27 cellular contexts compared by ENCODE assay signal in the genomic region with DNA sequence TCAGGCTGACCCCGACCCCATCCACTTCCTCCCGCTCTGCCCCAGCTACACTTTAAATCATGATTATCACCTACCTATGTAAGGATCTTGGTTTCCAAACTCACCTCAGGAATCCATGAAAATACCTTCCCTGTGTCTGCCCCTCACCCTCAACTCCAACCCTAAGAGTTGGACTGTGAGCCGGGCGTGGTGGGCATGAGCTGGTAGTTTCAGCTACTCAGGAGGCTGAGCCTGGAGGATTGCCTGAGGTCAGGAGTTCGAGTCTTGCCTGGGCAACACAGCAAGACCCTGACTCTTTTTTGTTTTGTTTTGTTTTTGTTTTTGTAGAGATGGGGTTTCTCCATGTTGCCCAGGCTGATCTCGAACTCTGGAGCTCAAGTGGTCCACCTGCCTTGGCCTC. TPM values are rescaled to one million over a fixed set of nuclear protein-coding genes. Genes with fewer than 3 reads are reported as not detected.
DNase-seq lines count a peak whose midpoint lies in the region; ATAC-seq, FAIRE-seq and TF ChIP-seq lines count a peak whose summit lies in the region.
"Had no signal": no experiment of that assay in that cellular context is flagged by ENCODE, and none has a peak within 500 bp of the region (broad histone marks: within the 10 kb centered on the region; RNA-seq: fewer than 3 reads in every experiment).

No MANE protein-coding gene starts in this region.

- peaks cover 0 to 11% (median 0%) of the 10 kb centered on the region in 11 experiments; a peak in 1 of 22 replicates for H3K27me3 ChIP-seq in BLaER1 treated with 17β-estradiol and CSF1 and Interleukin-3, amounts not matched to agents 10 nM and 100 nM
- H3K27me3 ChIP-seq in K562 (ENCODE audit: control insufficient read depth in 2 of 2, insufficient read depth in 2 of 2, low read length in 2 of 2) = peaks cover 49 to 67% of the 10 kb centered on the region in 2 experiments
- H3K27me3 ChIP-seq: BE2C had no signal

- no peak overlapping the region for H3K27ac ChIP-seq in BLaER1 treated with 17β-estradiol and CSF1 and Interleukin-3, amounts not matched to agents 10 nM and 100 nM
- no peak overlapping the region for H3K27ac ChIP-seq in K562 (ENCODE audit: extremely low read depth, low read depth, low read length)

- H2AFZ ChIP-seq in K562 (ENCODE audit: low read depth, low read length) = no peak overlapping the region

- 3% methylated on average over 6 of the region's 6 CpGs for WGBS in K562 (ENCODE audit: insufficient coverage, low coverage, missing lambda C conversion rate)

- no peak for DNase-seq in K562 (ENCODE audit: extremely low read depth in 1 of 4, low spot score in 3 of 4)
- peak; percentile 59 for DNase-seq in osteocyte (ENCODE audit: extremely low spot score, unreplicated experiment)
- DNase-seq in activated T-cell treated with anti-CD3 and anti-CD28 coated beads, Interleukin-2, amount 50 U/mL, for 4 hours = no peak
- no peak for DNase-seq in mesothelial cell of epicardium (ENCODE audit: low spot score in 2 of 2, unreplicated experiment in 2 of 2)
- DNase-seq in SKM-1 treated with dmso at 0.1 percent for 144 hours (lab: John Stamatoyannopoulos, UW; ENCODE audit: unreplicated experiment) = no peak
- DNase-seq: 8988T; ACHN; BE2C; C1 segment of cervical spinal cord; CD4-positive, alpha-beta memory T cell; CD4-positive, CD25-positive, alpha-beta regulatory T cell; CD8-positive, alpha-beta memory T cell; COR-L47; DMS 273 treated with DMSO at 0.1 percent for 48 hours; DMS153; DMS53; DMS79; DND-41; EL; GDM1 had no signal

- no peak overlapping the region for H3K9ac ChIP-seq in BLaER1 treated with 17β-estradiol and CSF1 and Interleukin-3, amounts not matched to agents 10 nM and 100 nM
- H3K9ac ChIP-seq in K562 (ENCODE audit: insufficient read depth in 1 of 2, low read depth in 2 of 2, low read length in 2 of 2) = no peak overlapping the region

- in situ Hi-C loops in K562 (cut with MboI) = no loop called here

- H3K4me3 Mint-ChIP-seq in osteocyte (ENCODE audit: unreplicated experiment) = no peak overlapping the region
- H3K4me3 Mint-ChIP-seq in activated T-cell treated with anti-CD3 and anti-CD28 coated beads, Interleukin-2, amount 50 U/mL, for 4 hours = no peak overlapping the region
- H3K4me3 Mint-ChIP-seq in mesothelial cell of epicardium = no peak overlapping the region
- H3K4me3 Mint-ChIP-seq: CD14-positive monocyte; CD4-positive, alpha-beta memory T cell; CD4-positive, CD25-positive, alpha-beta regulatory T cell; CD8-positive, alpha-beta memory T cell had no signal

- no peak overlapping the region for H3K27ac Mint-ChIP-seq in osteocyte (ENCODE audit: unreplicated experiment)
- H3K27ac Mint-ChIP-seq in mesothelial cell of epicardium = no peak overlapping the region
- H3K27ac Mint-ChIP-seq: CD4-positive, CD25-positive, alpha-beta regulatory T cell had no signal

- no peak for TF ChIP-seq POLR2A in K562 (conservative IDR thresholded peaks at IDR 0.05)

- TF ChIP-seq RAD21 in K562 (CRISPR knock-in tag; conservative IDR thresholded peaks at IDR 0.05 in 1 of 2, IDR thresholded peaks at IDR 0.05 in 1 of 2) = no peak

- ATAC-seq in K562 (no peak), HG02623 (IDR thresholded peaks at IDR 0.05; ENCODE audit: unreplicated experiment) (no peak)
- no peak for ATAC-seq in activated T-cell treated with anti-CD3 and anti-CD28 coated beads, Interleukin-2, amount 50 U/mL, for 4 hours
- ATAC-seq: GM12878 had no signal

- H3K9me3 ChIP-seq in BLaER1 treated with 17β-estradiol and CSF1 and Interleukin-3, amounts not matched to agents 10 nM and 100 nM (replicated peaks in 1 of 11) = no peaks in the 10 kb centered on the region
- no peaks in the 10 kb centered on the region for H3K9me3 ChIP-seq in K562 (replicated peaks; ENCODE audit: control insufficient read depth, insufficient read depth, low read depth, low read length)
- H3K9me3 ChIP-seq: BE2C had no signal

- no peak for FAIRE-seq in K562 (lab: Jason Lieb, UNC)
- FAIRE-seq: A204.1, GM12878, GM12892, GM18507 had no signal

- H3K79me2 ChIP-seq in K562 (ENCODE audit: control insufficient read depth, insufficient read depth, low read length) = no peaks in the 10 kb centered on the region

- TF ChIP-seq EP300 in K562 (IDR thresholded peaks at IDR 0.05; ENCODE audit: low read length) = no peak

- H3K9me1 ChIP-seq in K562 (ENCODE audit: control insufficient read depth, insufficient read depth, low read length) = no peaks in the 10 kb centered on the region

- TF ChIP-seq CTCF in K562 (IDR thresholded peaks at IDR 0.05 in 2 of 3, conservative IDR thresholded peaks at IDR 0.05 in 1 of 3; ENCODE audit: insufficient read depth in 2 of 3, low read depth in 1 of 3, low read length in 3 of 3) = no peak
- no peak for TF ChIP-seq CTCF in osteocyte (IDR thresholded peaks at IDR 0.05)
- TF ChIP-seq CTCF in mesothelial cell of epicardium (IDR thresholded peaks at IDR 0.05; ENCODE audit: unreplicated experiment) = no peak

- no peaks in the 10 kb centered on the region for H4K20me1 ChIP-seq in BLaER1 treated with 17β-estradiol and CSF1 and Interleukin-3, amounts not matched to agents 10 nM and 100 nM
- no peaks in the 10 kb centered on the region for H4K20me1 ChIP-seq in K562 (replicated peaks; ENCODE audit: control insufficient read depth, insufficient read depth, low read length)

- H3K4me3 ChIP-seq in BLaER1 treated with 17β-estradiol and CSF1 and Interleukin-3, amounts not matched to agents 10 nM and 100 nM = no peak overlapping the region
- no peak overlapping the region for H3K4me3 ChIP-seq in K562
- H3K4me3 ChIP-seq: GM12878 had no signal

- peaks cover 11 to 52% (median 41%) of the 10 kb centered on the region in 10 experiments for H3K4me1 ChIP-seq in BLaER1 treated with 17β-estradiol and CSF1 and Interleukin-3, amounts not matched to agents 10 nM and 100 nM
- peaks cover 0 to 3% of the 10 kb centered on the region in 2 experiments; a peak in 1 of 5 replicates for H3K4me1 ChIP-seq in K562 (replicated peaks in 1 of 2; ENCODE audit: control insufficient read depth in 2 of 2, insufficient read depth in 2 of 2, low read length in 2 of 2)
- H3K4me1 ChIP-seq: BE2C had no signal

- peak overlapping the region in 7 of 11 experiments; percentile 16 to 81 (median 81); a peak in 12 of 22 replicates for H3K4me2 ChIP-seq in BLaER1 treated with 17β-estradiol and CSF1 and Interleukin-3, amounts not matched to agents 10 nM and 100 nM
- no peak overlapping the region for H3K4me2 ChIP-seq in K562 (ENCODE audit: insufficient read depth, low read length)

- CTCF ChIA-PET in K562 (lab: Yijun Ruan, JAX; ENCODE audit: low intra/inter-chr PET ratio) = no interaction called here

- no TSS peak for BruUV-seq in K562 (replicated peaks; lab: Mats Ljungman, UMichigan)

- H3K9me3 Mint-ChIP-seq in osteocyte (ENCODE audit: unreplicated experiment) = no peaks in the 10 kb centered on the region
- H3K9me3 Mint-ChIP-seq in activated T-cell treated with anti-CD3 and anti-CD28 coated beads, Interleukin-2, amount 50 U/mL, for 4 hours = no peaks in the 10 kb centered on the region
- H3K9me3 Mint-ChIP-seq in mesothelial cell of epicardium = no peaks in the 10 kb centered on the region
- H3K9me3 Mint-ChIP-seq: CD4-positive, alpha-beta memory T cell; CD4-positive, CD25-positive, alpha-beta regulatory T cell; CD8-positive, alpha-beta memory T cell had no signal

- H3K36me3 Mint-ChIP-seq in osteocyte (ENCODE audit: unreplicated experiment) = no peaks in the 10 kb centered on the region
- no peaks in the 10 kb centered on the region for H3K36me3 Mint-ChIP-seq in activated T-cell treated with anti-CD3 and anti-CD28 coated beads, Interleukin-2, amount 50 U/mL, for 4 hours (ENCODE audit: insufficient read depth)
- no peaks in the 10 kb centered on the region for H3K36me3 Mint-ChIP-seq in mesothelial cell of epicardium
- H3K36me3 Mint-ChIP-seq: CD14-positive monocyte; CD4-positive, alpha-beta memory T cell; CD4-positive, CD25-positive, alpha-beta regulatory T cell; CD8-positive, alpha-beta memory T cell had no signal

- H3K36me3 ChIP-seq in BLaER1 treated with 17β-estradiol and CSF1 and Interleukin-3, amounts not matched to agents 10 nM and 100 nM = no peaks in the 10 kb centered on the region
- H3K36me3 ChIP-seq in K562 (ENCODE audit: control insufficient read depth, insufficient read depth, low read length) = no peaks in the 10 kb centered on the region
- H3K36me3 ChIP-seq: BE2C had no signal

- H3K4me1 Mint-ChIP-seq in osteocyte (ENCODE audit: unreplicated experiment) (peaks cover 4% of the 10 kb centered on the region), mesothelial cell of epicardium (no peaks in the 10 kb centered on the region)
- no peaks in the 10 kb centered on the region for H3K4me1 Mint-ChIP-seq in activated T-cell treated with anti-CD3 and anti-CD28 coated beads, Interleukin-2, amount 50 U/mL, for 4 hours (ENCODE audit: low read depth)
- H3K4me1 Mint-ChIP-seq: CD4-positive, alpha-beta memory T cell; CD4-positive, CD25-positive, alpha-beta regulatory T cell had no signal

- POLR2A ChIA-PET in K562 (lab: Yijun Ruan, JAX) = interaction anchor here (0.7 kb wide), 1 partner anchor 695 kb away, joined by 3 read pairs; no protein-coding TSS in a partner anchor

- H3K27me3 Mint-ChIP-seq in osteocyte (ENCODE audit: unreplicated experiment) (peaks cover 3% of the 10 kb centered on the region), mesothelial cell of epicardium (ENCODE audit: low read depth) (peaks cover 3% of the 10 kb centered on the region)
- peaks cover 3% of the 10 kb centered on the region for H3K27me3 Mint-ChIP-seq in activated T-cell treated with anti-CD3 and anti-CD28 coated beads, Interleukin-2, amount 50 U/mL, for 4 hours (ENCODE audit: low read depth)

- intact Hi-C loops in K562 (cut with micrococcal nuclease) = no loop called here

RNA-seq across cellular contexts. Expression of gene CCSAP, which starts 30.5 kb away (rescaled TPM):
- total RNA-seq in K562 (2011; cell fraction: chromatin; rRNA removed; ENCODE audit: low replicate concordance) = 9.4 and 42.2 TPM in 2 replicates
- 6.0 and 8.4 TPM in 2 replicates for total RNA-seq in K562 (2011; cell fraction: nucleolus; rRNA removed)
- total RNA-seq in K562 (2011; cell fraction: nucleoplasm; rRNA removed) = 19.9 and 28.9 TPM in 2 replicates
- total RNA-seq in K562 (2014; rRNA removed) (7.8 and 8.2 TPM in 2 replicates), K562 (2014; rRNA removed; fragmentation: Illumina TruSeq; extraction: Trizol) (13.6 and 14.4 TPM in 2 replicates), K562 (2015; rRNA removed; fragmentation: Illumina TruSeq; extraction: Trizol) (10.7 and 11.2 TPM in 2 replicates), K562 (2021) (10.3 and 10.5 TPM in 2 replicates), osteocyte (5.4 and 5.7 TPM in 2 replicates), mesothelial cell of epicardium (7.6 to 8.6 TPM (median 8.3 TPM) in 3 replicates)
- polyA plus RNA-seq in K562 (2011; rRNA removed) (15.9 and 18.4 TPM in 2 replicates), K562 (2014; fragmentation: Illumina TruSeq; extraction: Trizol) (6.9 and 9.5 TPM in 2 replicates), K562 (2014; fragmentation: Nextera tagmentation; extraction: Ambion mirVana) (1 to 10 TPM; 3.6 to 4.3 TPM), K562 (2014; rRNA removed) (6.0 and 8.2 TPM in 2 replicates)
- 2.7 and 11.3 TPM in 2 replicates for polyA plus RNA-seq in K562 (2011; cell fraction: cytosol; rRNA removed)
- polyA plus RNA-seq in K562 (2011; cell fraction: nucleus; rRNA removed) = 8.0 and 22.9 TPM in 2 replicates
- 6.5 and 7.3 TPM in 2 replicates for polyA plus RNA-seq in K562 (2012)
- polyA minus RNA-seq in K562 (2011; rRNA and poly(A)+ RNA removed) = 22.1 and 31.4 TPM in 2 replicates
- 12.0 and 16.3 TPM in 2 replicates for polyA minus RNA-seq in K562 (2011; cell fraction: cytosol; rRNA and poly(A)+ RNA removed)
- polyA minus RNA-seq in K562 (2011; cell fraction: nucleus; rRNA and poly(A)+ RNA removed) = 5.0 and 16.2 TPM in 2 replicates
- total RNA-seq in activated T-cell treated with anti-CD3 and anti-CD28 coated beads, Interleukin-2, amount 50 U/mL, for 4 hours = 1 to 10 TPM; 3.1 to 4.1 (median 3.6) TPM
